In genomic region chr10:22229756-22230330, GRCh38 we compare ENCODE assay signal across 8 cellular contexts. TPM values are rescaled to one million over a fixed set of nuclear protein-coding genes. Genes with fewer than 3 reads are reported as not detected.
DNase-seq lines count a peak whose midpoint lies in the region; ATAC-seq, FAIRE-seq and TF ChIP-seq lines count a peak whose summit lies in the region.

No MANE protein-coding gene starts in this region.

- no peak for TF ChIP-seq POLR2A in suprapubic skin (IDR thresholded peaks at IDR 0.05)

- peak overlapping the region; percentile 96 for H2AFZ ChIP-seq in keratinocyte (ENCODE audit: control insufficient read depth, low read length)

- intact Hi-C loops in ascending aorta (cut with DNase I): loop anchor here (1.0 to 10.0 kb wide), 9 partner anchors 22 to 835 kb away; partner anchors contain the start of genes COMMD3, DNAJC1, MLLT10 and PIP4K2A

- H3K9ac ChIP-seq in keratinocyte (ENCODE audit: control insufficient read depth, extremely low read depth, insufficient read depth, low read length): peak overlapping the region; percentile 59

- POLR2A ChIA-PET in BJ (lab: Charles Lee): interaction anchor here (0.6 kb wide), 1 partner anchor 79 kb away, joined by 5 read pairs; no protein-coding TSS in a partner anchor

- H4K20me1 ChIP-seq in keratinocyte (ENCODE audit: control insufficient read depth, extremely low read depth, insufficient read depth, low read length): no peaks in the 10 kb centered on the region

- WGBS in suprapubic skin: under 1% methylated on average over 10 of the region's 10 CpGs

- no peak for DNase-seq in BJ (ENCODE audit: low read depth)
- peak; percentile 8 for DNase-seq in HS-27A (ENCODE audit: low read depth)
- no peak for DNase-seq in ascending aorta (ENCODE audit: low spot score in 2 of 2)
- no peak for DNase-seq in keratinocyte (ENCODE audit: low read depth, low spot score)
- DNase-seq in suprapubic skin (ENCODE audit: low spot score in 2 of 2): no peak
- no peak for DNase-seq in NOMO-1 treated with DMSO at 0.1 percent for 48 hours (lab: John Stamatoyannopoulos, UW; ENCODE audit: unreplicated experiment)

- no peak for FAIRE-seq in keratinocyte (lab: Jason Lieb, UNC)

- H3K4me3 ChIP-seq in BJ (ENCODE audit: low read depth, low read length): peak overlapping the region; percentile 75
- H3K4me3 ChIP-seq in ascending aorta: peak overlapping the region; percentile 63 to 70
- peak overlapping the region; percentile 49 to 91 (median 86) for H3K4me3 ChIP-seq in keratinocyte (ENCODE audit: control insufficient read depth in 2 of 3, extremely low read depth in 1 of 3, insufficient read depth in 2 of 3, low read depth in 1 of 3, low read length in 3 of 3)
- peak overlapping the region; percentile 77 for H3K4me3 ChIP-seq in suprapubic skin

- no peak for TF ChIP-seq CTCF in BJ (IDR thresholded peaks at IDR 0.05; ENCODE audit: insufficient read depth, low read depth, low read length)
- TF ChIP-seq CTCF in ascending aorta (IDR thresholded peaks at IDR 0.05): no peak
- no peak for TF ChIP-seq CTCF in keratinocyte (optimal IDR thresholded peaks at IDR 0.05 in 1 of 3, IDR thresholded peaks at IDR 0.05 in 1 of 3, conservative IDR thresholded peaks at IDR 0.05 in 1 of 3; ENCODE audit: extremely low read depth in 1 of 3, insufficient read depth in 2 of 3, low read length in 3 of 3)
- TF ChIP-seq CTCF in suprapubic skin (IDR thresholded peaks at IDR 0.05): no peak

- H3K36me3 ChIP-seq in BJ (ENCODE audit: control insufficient read depth, insufficient read depth, low read length): no peaks in the 10 kb centered on the region
- no peaks in the 10 kb centered on the region for H3K36me3 ChIP-seq in ascending aorta
- H3K36me3 ChIP-seq in keratinocyte (ENCODE audit: control insufficient read depth in 2 of 2, extremely low read depth in 1 of 2, insufficient read depth in 2 of 2, low read length in 2 of 2): no peaks in the 10 kb centered on the region
- H3K36me3 ChIP-seq in suprapubic skin: no peaks in the 10 kb centered on the region

- TF ChIP-seq EP300 in suprapubic skin (IDR thresholded peaks at IDR 0.05): no peak

- H3K9me1 ChIP-seq in keratinocyte (ENCODE audit: control insufficient read depth, extremely low read depth, insufficient read depth, low read length): no peaks in the 10 kb centered on the region

- H3K79me2 ChIP-seq in keratinocyte (ENCODE audit: control insufficient read depth, insufficient read depth, low read length): no peaks in the 10 kb centered on the region

- CTCF ChIA-PET in BJ (lab: Yijun Ruan, JAX): interaction anchor here (1.6 kb wide), 1 partner anchor 15 kb away, joined by 3 read pairs; no protein-coding TSS in a partner anchor

- ATAC-seq in GM18519 (IDR thresholded peaks at IDR 0.05; ENCODE audit: low FRiP score, unreplicated experiment) (no peak), HG03520 (IDR thresholded peaks at IDR 0.05; ENCODE audit: unreplicated experiment) (no peak)

- peaks cover 0 to 3% of the 10 kb centered on the region in 2 donors for H3K4me1 ChIP-seq in ascending aorta
- peaks cover 4% of the 10 kb centered on the region for H3K4me1 ChIP-seq in keratinocyte (ENCODE audit: control insufficient read depth, extremely low read depth, insufficient read depth, low read length)
- H3K4me1 ChIP-seq in suprapubic skin: peaks cover 8% of the 10 kb centered on the region

- H3K9me3 ChIP-seq in ascending aorta: no peaks in the 10 kb centered on the region
- H3K9me3 ChIP-seq in keratinocyte (ENCODE audit: control insufficient read depth, low read depth, low read length): no peaks in the 10 kb centered on the region
- H3K9me3 ChIP-seq in suprapubic skin: no peaks in the 10 kb centered on the region

- H3K27me3 ChIP-seq in BJ (ENCODE audit: control insufficient read depth, insufficient read depth, low read length) (0 out of 2 replicates have a peak, but pooled peaks cover 2% of the 10 kb centered on the region), ascending aorta (no peaks in the 10 kb centered on the region), keratinocyte (ENCODE audit: control insufficient read depth, extremely low read depth, insufficient read depth, low read length) (no peaks in the 10 kb centered on the region), suprapubic skin (no peaks in the 10 kb centered on the region)

- H3K27ac ChIP-seq in ascending aorta: peak overlapping the region; percentile 80 to 85
- peak overlapping the region; percentile 27 for H3K27ac ChIP-seq in keratinocyte (ENCODE audit: control insufficient read depth, insufficient read depth, low read length)
- H3K27ac ChIP-seq in suprapubic skin: peak overlapping the region; percentile 93

- dilution Hi-C loops in keratinocyte (cut with MboI; ENCODE audit: extremely low pct_ligation_motif_present, low sequenced_read_pairs): no loop called here

- H3K4me2 ChIP-seq in keratinocyte (ENCODE audit: control insufficient read depth, extremely low read depth, insufficient read depth, low read depth, low read length): peak overlapping the region; percentile 87

RNA-seq across cellular contexts. Expression of gene EBLN1, which starts 12.0 kb away (rescaled TPM):
- polyA plus RNA-seq in BJ (2011; rRNA removed) (not detected in 2 replicates), keratinocyte (not detected in 3 replicates)
- polyA minus RNA-seq in BJ (2011; rRNA and poly(A)+ RNA removed): not detected in 2 replicates
- total RNA-seq in ascending aorta (not detected), suprapubic skin (not detected)
- not detected for polyA plus RNA-seq in keratinocyte (2011; ENCODE audit: low read depth)
- not detected in 2 replicates for polyA plus RNA-seq in keratinocyte (2011; cell fraction: cytosol; rRNA removed)
- not detected in 2 replicates for polyA plus RNA-seq in keratinocyte (2011; cell fraction: nucleus; rRNA removed)
- polyA plus RNA-seq in keratinocyte (2012; ENCODE audit: low replicate concordance): not detected in 2 replicates
- not detected in 3 replicates for polyA minus RNA-seq in keratinocyte
- not detected for polyA minus RNA-seq in keratinocyte (2011; cell fraction: cytosol; rRNA and poly(A)+ RNA removed)
- not detected in 2 replicates for polyA minus RNA-seq in keratinocyte (2011; cell fraction: nucleus; rRNA and poly(A)+ RNA removed)

Comparison
In these comparisons a context has a peak if more than half of its experiments do, and no peak if none do; other contexts are left out.
1. H3K27ac ChIP-seq: peak in every context shown above with its lines; median percentile 93 in suprapubic skin; 82 in ascending aorta; 27 in keratinocyte.